9 cellular contexts compared by ENCODE assay signal in the genomic region with DNA sequence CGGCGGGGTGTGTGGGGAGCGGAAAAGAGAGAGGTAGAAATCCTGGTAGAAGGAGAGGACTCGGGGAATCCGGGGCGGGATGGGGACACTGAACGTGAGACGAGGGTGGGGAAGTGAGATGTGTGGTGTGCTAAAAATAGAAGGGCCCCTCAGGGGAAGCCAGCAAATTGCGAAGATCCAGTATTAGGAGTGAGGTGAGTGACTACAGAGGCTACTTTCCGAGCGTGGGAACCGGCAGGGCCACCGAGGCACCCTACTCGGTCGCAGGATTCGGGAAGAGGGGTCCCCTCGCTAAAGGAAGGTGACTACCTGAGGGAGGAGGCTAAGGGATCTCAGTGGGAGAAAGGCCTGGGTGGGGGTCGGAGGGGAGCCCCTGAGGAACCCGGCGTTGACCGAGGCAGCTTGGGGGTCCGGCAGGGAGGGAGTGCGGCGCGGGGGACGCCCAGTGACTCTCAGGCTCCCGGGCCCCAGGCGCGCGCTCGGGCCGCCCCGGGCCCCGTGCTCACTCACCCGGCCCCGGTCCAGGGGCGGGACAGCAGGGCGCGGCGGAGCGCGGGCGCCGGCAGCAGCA. TPM values are rescaled to one million over a fixed set of nuclear protein-coding genes. Genes with fewer than 3 reads are reported as not detected.
DNase-seq lines count a peak whose midpoint lies in the region; ATAC-seq, FAIRE-seq and TF ChIP-seq lines count a peak whose summit lies in the region.
"Had no signal": no experiment of that assay in that cellular context is flagged by ENCODE, and none has a peak within 500 bp of the region (broad histone marks: within the 10 kb centered on the region; RNA-seq: fewer than 3 reads in every experiment).

No MANE protein-coding gene starts in this region.

- TF ChIP-seq EP300 in ovary (IDR thresholded peaks at IDR 0.05), result no peak

- peak overlapping the region; percentile 55 for H3K27ac ChIP-seq in CD8-positive, alpha-beta T cell (ENCODE audit: low read depth, low read length)
- H3K27ac ChIP-seq in HEK293 (ENCODE audit: extremely low read depth, low read depth, low read length) (peak overlapping the region; percentile 70), fibroblast of lung (ENCODE audit: insufficient read depth, low read length) (peak overlapping the region; percentile 88), ovary (peak overlapping the region; percentile 47 to 89)

- FAIRE-seq in H54 (lab: Jason Lieb, UNC), result no peak

- H3K36me3 ChIP-seq in CD8-positive, alpha-beta T cell (ENCODE audit: insufficient read depth, low read length), result no peaks in the 10 kb centered on the region
- peaks cover 0 to 4% of the 10 kb centered on the region in 2 experiments; a peak in 1 of 3 replicates for H3K36me3 ChIP-seq in HEK293 (ENCODE audit: control insufficient read depth in 2 of 2, insufficient read depth in 1 of 2, low read length in 2 of 2)
- H3K36me3 ChIP-seq in fibroblast of lung (ENCODE audit: control insufficient read depth, insufficient read depth, low read length), result no peaks in the 10 kb centered on the region
- H3K36me3 ChIP-seq in ovary, result no peaks in the 10 kb centered on the region

- intact Hi-C loops in CD8-positive, alpha-beta T cell (cut with DNase I, micrococcal nuclease), result loop anchor here (1.0 to 5.0 kb wide), 6 partner anchors 25 to 980 kb away; a partner anchor contains a TSS
- intact Hi-C loops in ovary (cut with DNase I), result loop anchor here (2.0 to 10.0 kb wide), 5 partner anchors 53 to 343 kb away; a partner anchor contains a TSS

- no peaks in the 10 kb centered on the region for H3K27me3 Mint-ChIP-seq in CD8-positive, alpha-beta T cell (ENCODE audit: low read depth)
- no peaks in the 10 kb centered on the region for H3K27me3 Mint-ChIP-seq in T-cell

- peak overlapping the region; percentile 66 for H3K4me3 ChIP-seq in CD8-positive, alpha-beta T cell (ENCODE audit: low read depth, low read length)
- H3K4me3 ChIP-seq in HEK293 (ENCODE audit: low read depth, low read length) (peak overlapping the region; percentile 58), fibroblast of lung (replicated peaks in 1 of 4; ENCODE audit: control extremely low read depth in 1 of 4, insufficient read depth in 1 of 4, low read depth in 3 of 4, low read length in 4 of 4) (peak overlapping the region; percentile 78 to 84 (median 84)), ovary (peak overlapping the region; percentile 64)

- H3K9ac ChIP-seq in fibroblast of lung (ENCODE audit: insufficient read depth, low read length), result peak overlapping the region; percentile 79

- WGBS in ovary, 3 donors, result 0 to 2% (median 1%) methylated on average over 44 of the region's 44 CpGs

- H3K4me3 Mint-ChIP-seq in CD8-positive, alpha-beta T cell, result peak overlapping the region; percentile 91
- H3K4me3 Mint-ChIP-seq in T-cell, result peak overlapping the region; percentile 88 to 91 (median 88)

- H3K9me3 ChIP-seq in CD8-positive, alpha-beta T cell (ENCODE audit: low read length), result no peaks in the 10 kb centered on the region
- no peaks in the 10 kb centered on the region for H3K9me3 ChIP-seq in HEK293 (ENCODE audit: control insufficient read depth, insufficient read depth, low read depth, low read length)
- H3K9me3 ChIP-seq in fibroblast of lung (ENCODE audit: control insufficient read depth, insufficient read depth, low read depth, low read length), result no peaks in the 10 kb centered on the region
- no peaks in the 10 kb centered on the region for H3K9me3 ChIP-seq in ovary

- H3K4me1 Mint-ChIP-seq in CD8-positive, alpha-beta T cell (ENCODE audit: low read depth), result peaks cover 29% of the 10 kb centered on the region
- H3K4me1 Mint-ChIP-seq in T-cell, result peaks cover 30 to 44% (median 31%) of the 10 kb centered on the region in 3 donors

- no peaks in the 10 kb centered on the region for H4K20me1 ChIP-seq in fibroblast of lung (ENCODE audit: control insufficient read depth, extremely low read depth, insufficient read depth, low read length)

- H3K27me3 ChIP-seq in CD8-positive, alpha-beta T cell (ENCODE audit: insufficient read depth, low read length), result no peaks in the 10 kb centered on the region
- H3K27me3 ChIP-seq in fibroblast of lung (ENCODE audit: control insufficient read depth, insufficient read depth, low read length) (no peaks in the 10 kb centered on the region), ovary (no peaks in the 10 kb centered on the region)

- POLR2A ChIA-PET in CD8-positive, alpha-beta T cell (lab: Charles Lee), result interaction anchor here (0.7 to 2.7 kb wide), 6 partner anchors 25 to 339 kb away, joined by 3 to 14 read pairs (median 4); a partner anchor contains a TSS
- POLR2A ChIA-PET in HEK293 (lab: Yijun Ruan, JAX) (interaction anchor here (0.6 to 1.5 kb wide), 14 partner anchors 11 to 880 kb away, joined by 3 to 9 read pairs (median 4); a partner anchor contains a TSS), T-cell (lab: Charles Lee) (interaction anchor here in 1 of 2 donors (0.8 kb wide), 1 partner anchor 15 kb away, joined by 3 read pairs; no protein-coding TSS in a partner anchor)

- ATAC-seq in CD8-positive, alpha-beta T cell, result no peak
- no peak for ATAC-seq in T-cell (replicated peaks in 1 of 4)
- no peak for ATAC-seq in GM18511 (IDR thresholded peaks at IDR 0.05; ENCODE audit: unreplicated experiment)
- no peak for ATAC-seq in HG02852 (IDR thresholded peaks at IDR 0.05; ENCODE audit: unreplicated experiment)

- H3K9me3 Mint-ChIP-seq in CD8-positive, alpha-beta T cell, result no peaks in the 10 kb centered on the region
- no peaks in the 10 kb centered on the region for H3K9me3 Mint-ChIP-seq in T-cell

- H3K79me2 ChIP-seq in fibroblast of lung (ENCODE audit: control insufficient read depth, insufficient read depth, low read length), result no peaks in the 10 kb centered on the region

- peaks cover 14% of the 10 kb centered on the region for H3K36me3 Mint-ChIP-seq in CD8-positive, alpha-beta T cell
- no peaks in the 10 kb centered on the region for H3K36me3 Mint-ChIP-seq in T-cell

- peak overlapping the region; percentile 96 for H3K27ac Mint-ChIP-seq in CD8-positive, alpha-beta T cell
- peak overlapping the region; percentile 86 to 99 for H3K27ac Mint-ChIP-seq in T-cell

- peak; percentile 27 for TF ChIP-seq POLR2A in ovary (IDR thresholded peaks at IDR 0.05)
- no peak for TF ChIP-seq POLR2A in H54 (IDR thresholded peaks at IDR 0.05; ENCODE audit: low read depth, low read length)

- H2AFZ ChIP-seq in fibroblast of lung (ENCODE audit: low read length), result peak overlapping the region; percentile 65

- CTCF ChIA-PET in CD8-positive, alpha-beta T cell (lab: Charles Lee), result interaction anchor here (0.8 to 15.2 kb wide), 11 partner anchors 11 to 194 kb away, joined by 3 to 425 read pairs (median 5); no protein-coding TSS in a partner anchor
- CTCF ChIA-PET in HEK293 (lab: Yijun Ruan, JAX) (interaction anchor here (0.7 to 1.7 kb wide), 7 partner anchors 11 to 198 kb away, joined by 3 to 24 read pairs (median 5); no protein-coding TSS in a partner anchor), T-cell (lab: Charles Lee) (interaction anchor here in 1 of 2 donors (1.2 to 1.8 kb wide), 4 partner anchors 11 to 173 kb away, joined by 3 to 14 read pairs (median 7); a partner anchor contains a TSS)

- H3K4me2 ChIP-seq in fibroblast of lung (ENCODE audit: extremely low read depth, insufficient read depth, low read length), result peak overlapping the region; percentile 93

- peaks cover 32% of the 10 kb centered on the region for H3K4me1 ChIP-seq in CD8-positive, alpha-beta T cell (ENCODE audit: insufficient read depth, low read length)
- 0 out of 2 replicates have a peak, but pooled peaks cover 3% of the 10 kb centered on the region for H3K4me1 ChIP-seq in HEK293 (ENCODE audit: control insufficient read depth, insufficient read depth, low read length)
- peaks cover 7% of the 10 kb centered on the region for H3K4me1 ChIP-seq in fibroblast of lung (ENCODE audit: control insufficient read depth, extremely low read depth, insufficient read depth, low read length)
- no peaks in the 10 kb centered on the region for H3K4me1 ChIP-seq in ovary (ENCODE audit: insufficient read depth)

- no peak for DNase-seq in CD8-positive, alpha-beta T cell
- no peak for DNase-seq in T-cell
- peak in 1 of 2 donors; percentile 20 for DNase-seq in fibroblast of lung (ENCODE audit: low read depth in 2 of 2)
- peak in 1 of 5 donors; percentile 51 for DNase-seq in ovary
- no peak for DNase-seq in H54 (ENCODE audit: insufficient read length, low spot score)

- TF ChIP-seq CTCF in CD8-positive, alpha-beta T cell (IDR thresholded peaks at IDR 0.05), result no peak
- TF ChIP-seq CTCF in HEK293 (tag by site-specific recombination; IDR thresholded peaks at IDR 0.05), result no peak
- no peak for TF ChIP-seq CTCF in fibroblast of lung (conservative IDR thresholded peaks at IDR 0.05 in 1 of 2, IDR thresholded peaks at IDR 0.05 in 1 of 2; ENCODE audit: low read depth in 1 of 2, low read length in 2 of 2)
- no peak for TF ChIP-seq CTCF in ovary (IDR thresholded peaks at IDR 0.05)

TF ChIP-seq in HEK293, 187 proteins besides CTCF, POLR2A, EP300 and RAD21 (continues in another document):
- TF ChIP-seq ZBTB21 (tag by site-specific recombination; IDR thresholded peaks at IDR 0.05), result 0 out of 2 replicates have a peak, but pooled peaks have one; percentile 16
- no peak for TF ChIP-seq ZNF473 (tag by site-specific recombination; IDR thresholded peaks at IDR 0.05)
- TF ChIP-seq ZNF169 (tag by site-specific recombination; IDR thresholded peaks at IDR 0.05), result no peak
- 0 out of 2 replicates have a peak, but pooled peaks have one; percentile 8 for TF ChIP-seq ZBTB8A (tag by site-specific recombination; IDR thresholded peaks at IDR 0.05)
- TF ChIP-seq ZBTB48 (tag by site-specific recombination; IDR thresholded peaks at IDR 0.05), result peak; percentile 72; the same call in 1 of the 2 replicates
- no peak for TF ChIP-seq ZNF146 (tag by site-specific recombination; IDR thresholded peaks at IDR 0.05)
- peak; percentile 51; the same call in 1 of the 2 replicates for TF ChIP-seq ZNF561 (tag by site-specific recombination; IDR thresholded peaks at IDR 0.05; ENCODE audit: borderline replicate concordance)

RNA-seq across cellular contexts. Expression of a gene that starts 0.3 kb away (rescaled TPM):
- total RNA-seq in CD8-positive, alpha-beta T cell, result 1 to 10 TPM; 1.0 to 1.3 TPM
- total RNA-seq in T-cell, result 1 to 10 TPM in 4 of 5 donors, under 1 TPM in 1; 0.85 to 2.8 (median 2.2) TPM
- total RNA-seq in fibroblast of lung, result 6.9 and 11.9 TPM in 2 replicates
- 6.9 and 8.3 TPM in 2 replicates for polyA plus RNA-seq in fibroblast of lung
- 11.6 and 12.9 TPM in 2 replicates for polyA plus RNA-seq in fibroblast of lung (2012)
- 19.6 and 20.0 TPM in 2 replicates for polyA minus RNA-seq in fibroblast of lung (ENCODE audit: low replicate concordance)
- 10 to 100 TPM in 1 of 7 donors, 1 to 10 TPM in 6; 4.4 to 13.9 (median 8.0) TPM for total RNA-seq in ovary
- polyA plus RNA-seq in ovary, result 1 to 10 TPM; 2.8 to 9.7 TPM

RNA-seq across cellular contexts. Expression of a gene that starts 42.6 kb away (rescaled TPM):
- total RNA-seq in CD8-positive, alpha-beta T cell, result not detected
- total RNA-seq in T-cell (not detected), fibroblast of lung (not detected in 2 replicates), ovary (not detected)
- polyA plus RNA-seq in fibroblast of lung (not detected in 2 replicates), ovary (not detected)
- polyA plus RNA-seq in fibroblast of lung (2012), result not detected in 2 replicates
- polyA minus RNA-seq in fibroblast of lung (ENCODE audit: low replicate concordance), result not detected in 2 replicates
- total RNA-seq: SK-MEL-5 had no signal

RNA-seq across cellular contexts. Expression of a gene that starts 54.4 kb away (rescaled TPM):
- 100 to 1,000 TPM in 1 of 2 experiments, 10 to 100 TPM in 1; 92.6 to 107 TPM for total RNA-seq in CD8-positive, alpha-beta T cell
- total RNA-seq in T-cell (10 to 100 TPM; 36.0 to 76.2 (median 37.7) TPM), fibroblast of lung (5.6 and 5.8 TPM in 2 replicates), ovary (10 to 100 TPM in 1 of 7 donors, 1 to 10 TPM in 6; 3.6 to 11.2 (median 6.2) TPM)
- polyA plus RNA-seq in fibroblast of lung (7.3 and 10.4 TPM in 2 replicates), ovary (1 to 10 TPM; 3.4 to 6.3 TPM)
- polyA plus RNA-seq in fibroblast of lung (2012), result 7.1 and 8.5 TPM in 2 replicates
- 18.6 and 27.1 TPM in 2 replicates for polyA minus RNA-seq in fibroblast of lung (ENCODE audit: low replicate concordance)
